In the genomic region with DNA sequence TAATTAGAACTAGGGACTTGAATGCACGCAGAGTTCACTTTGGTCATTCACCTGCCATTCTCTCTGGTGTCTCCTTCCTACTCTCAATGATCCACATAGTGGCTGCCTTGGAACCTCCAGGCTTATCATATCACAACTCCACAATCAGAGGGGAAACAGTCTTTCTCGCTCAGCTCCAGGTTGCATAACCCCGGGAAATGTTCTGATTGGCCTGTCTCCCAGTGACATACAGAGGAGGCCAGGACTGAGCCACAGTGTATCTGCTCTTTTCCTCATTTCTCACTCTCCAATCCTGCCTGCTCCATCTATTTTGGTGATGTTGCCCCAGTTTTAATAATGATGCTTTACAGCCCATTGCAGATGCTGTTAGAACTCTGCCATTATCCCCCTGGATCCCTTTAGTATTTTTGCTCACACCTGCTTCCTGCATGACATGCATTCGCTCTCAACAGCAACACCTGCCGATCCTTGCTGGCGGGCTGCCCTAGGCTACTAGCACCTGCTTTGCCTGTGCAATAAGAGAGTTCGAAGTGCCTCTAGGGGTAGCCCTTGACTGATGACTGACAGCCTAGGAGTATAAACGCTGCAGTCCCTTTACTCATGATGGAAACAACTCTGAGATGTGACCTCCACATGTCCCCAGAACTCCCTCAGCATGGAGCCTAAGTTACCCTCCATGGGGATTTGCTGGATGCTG, we compare ENCODE assay signal across 19 cellular contexts.
A peak's percentile ranks its signal among the peaks of the same experiment; 100 is the strongest.
DNase-seq lines count a peak whose midpoint lies in the region; ATAC-seq and TF ChIP-seq lines count a peak whose summit lies in the region.
"Had no signal": no experiment of that assay in that cellular context is flagged by ENCODE, and none has a peak within 500 bp of the region (broad histone marks: within the 10 kb centered on the region; RNA-seq: fewer than 3 reads in every experiment).

No MANE protein-coding gene starts in this region.

- no peak for TF ChIP-seq EP300 in gastroesophageal sphincter (IDR thresholded peaks at IDR 0.05)

- no peak overlapping the region for H3K27ac Mint-ChIP-seq in activated CD4-positive, alpha-beta memory T cell treated with anti-CD3 and anti-CD28 coated beads, Interleukin-2, amount 10 ng/mL, durations not matched to agents 7 days and 5 days

- no peak for ATAC-seq in gastroesophageal sphincter

- no peaks in the 10 kb centered on the region for H3K9me3 Mint-ChIP-seq in activated CD4-positive, alpha-beta memory T cell treated with anti-CD3 and anti-CD28 coated beads, Interleukin-2, amount 10 ng/mL, durations not matched to agents 7 days and 5 days

- no peaks in the 10 kb centered on the region for H3K36me3 Mint-ChIP-seq in activated CD4-positive, alpha-beta memory T cell treated with anti-CD3 and anti-CD28 coated beads, Interleukin-2, amount 10 ng/mL, durations not matched to agents 7 days and 5 days (ENCODE audit: low read depth)

- peaks cover 12% of the 10 kb centered on the region for H3K27me3 Mint-ChIP-seq in activated CD4-positive, alpha-beta memory T cell treated with anti-CD3 and anti-CD28 coated beads, Interleukin-2, amount 10 ng/mL, durations not matched to agents 7 days and 5 days

- WGBS in gastroesophageal sphincter (ENCODE audit: low coverage in 1 of 2), 2 donors: 87 to 94% methylated on average over 3 to 7 of the region's 8 CpGs

- H3K4me1 Mint-ChIP-seq in activated CD4-positive, alpha-beta memory T cell treated with anti-CD3 and anti-CD28 coated beads, Interleukin-2, amount 10 ng/mL, durations not matched to agents 7 days and 5 days: no peaks in the 10 kb centered on the region

- no peaks in the 10 kb centered on the region for H3K4me1 ChIP-seq in BE2C
- no peaks in the 10 kb centered on the region for H3K4me1 ChIP-seq in gastroesophageal sphincter
- H3K4me1 ChIP-seq: BLaER1 treated with 17β-estradiol and CSF1 and Interleukin-3, amounts not matched to agents 10 nM and 100 nM; thyroid gland had no signal

- H3K27me3 ChIP-seq in BE2C (no peaks in the 10 kb centered on the region), gastroesophageal sphincter (no peaks in the 10 kb centered on the region)
- H3K27me3 ChIP-seq: BLaER1 treated with 17β-estradiol and CSF1 and Interleukin-3, amounts not matched to agents 10 nM and 100 nM; thyroid gland had no signal

- CTCF ChIA-PET in activated CD4-positive, alpha-beta memory T cell treated with anti-CD3 and anti-CD28 coated beads, Interleukin-2, amount 10 ng/mL, durations not matched to agents 7 days and 5 days (lab: Charles Lee): no interaction called here

- H3K27ac ChIP-seq in gastroesophageal sphincter: no peak overlapping the region
- H3K27ac ChIP-seq: 22Rv1; BLaER1 treated with 17β-estradiol and CSF1 and Interleukin-3, amounts not matched to agents 10 nM and 100 nM; KMS-11; thyroid gland had no signal

- no peak overlapping the region for H3K4me3 Mint-ChIP-seq in activated CD4-positive, alpha-beta memory T cell treated with anti-CD3 and anti-CD28 coated beads, Interleukin-2, amount 10 ng/mL, durations not matched to agents 7 days and 5 days

- H3K4me3 ChIP-seq in BE2C (ENCODE audit: low read depth, low read length) (no peak overlapping the region), foreskin fibroblast (ENCODE audit: low read depth in 1 of 2, low read length in 2 of 2) (no peak overlapping the region), gastroesophageal sphincter (no peak overlapping the region)
- H3K4me3 ChIP-seq: BLaER1 treated with 17β-estradiol and CSF1 and Interleukin-3, amounts not matched to agents 10 nM and 100 nM; thyroid gland had no signal

- POLR2A ChIA-PET in activated CD4-positive, alpha-beta memory T cell treated with anti-CD3 and anti-CD28 coated beads, Interleukin-2, amount 10 ng/mL, durations not matched to agents 7 days and 5 days (lab: Charles Lee): no interaction called here

- H3K9me3 ChIP-seq in BE2C (no peaks in the 10 kb centered on the region), gastroesophageal sphincter (no peaks in the 10 kb centered on the region)
- H3K9me3 ChIP-seq: BLaER1 treated with 17β-estradiol and CSF1 and Interleukin-3, amounts not matched to agents 10 nM and 100 nM; thyroid gland had no signal

- H3K36me3 ChIP-seq in BE2C: no peaks in the 10 kb centered on the region
- no peaks in the 10 kb centered on the region for H3K36me3 ChIP-seq in gastroesophageal sphincter
- H3K36me3 ChIP-seq: BLaER1 treated with 17β-estradiol and CSF1 and Interleukin-3, amounts not matched to agents 10 nM and 100 nM; thyroid gland had no signal

- DNase-seq in BE2C (peak; percentile 8), NCI-H128 (lab: John Stamatoyannopoulos, UW; ENCODE audit: unreplicated experiment) (peak; percentile 76), NCI-H2171 (lab: John Stamatoyannopoulos, UW) (peak; percentile 48), SHP77 treated with DMSO at 0.1 percent for 48 hours (lab: John Stamatoyannopoulos, UW) (peak; percentile 87), foreskin fibroblast (no peak)
- DNase-seq in activated CD4-positive, alpha-beta memory T cell treated with anti-CD3 and anti-CD28 coated beads, Interleukin-2, amount 10 ng/mL, durations not matched to agents 7 days and 5 days: no peak
- DNase-seq in activated naive CD4-positive, alpha-beta T cell treated with anti-CD3 and anti-CD28 coated beads, Interleukin-2, amount 50 U/mL, for 16 hours: no peak
- DNase-seq: activated CD4-positive, alpha-beta T cell treated with anti-CD3 and anti-CD28 coated beads for 4 hours; activated CD8-positive, alpha-beta memory T cell treated with anti-CD3 and anti-CD28 coated beads, Interleukin-2, amount 50 U/mL, for 4 hours; activated gamma-delta T cell; DND-41; HCEC 1CT; stimulated activated CD4-positive, alpha-beta T cell treated with anti-CD3 and anti-CD28 coated beads, Interleukin-12 subunit alpha, Interleukin-12 subunit beta, amount 100 ng/mL, for 4 hours; T1000; thyroid gland had no signal

- TF ChIP-seq POLR2A in gastroesophageal sphincter (IDR thresholded peaks at IDR 0.05): no peak

- TF ChIP-seq CTCF in BE2C (IDR thresholded peaks at IDR 0.05; ENCODE audit: low read depth, low read length) (no peak), foreskin fibroblast (IDR thresholded peaks at IDR 0.05; ENCODE audit: low read depth, low read length) (no peak), gastroesophageal sphincter (IDR thresholded peaks at IDR 0.05) (no peak)

Comparison
In these comparisons a context has a peak if more than half of its experiments do, and no peak if none do; other contexts are left out.
1. DNase-seq: peak in BE2C (single experiment), NCI-H128 (single experiment), NCI-H2171 (single experiment) and SHP77 treated with DMSO at 0.1 percent for 48 hours (single experiment); none in activated CD4-positive, alpha-beta memory T cell treated with anti-CD3 and anti-CD28 coated beads, Interleukin-2, amount 10 ng/mL, durations not matched to agents 7 days and 5 days (single experiment), foreskin fibroblast (0 of 2) and activated naive CD4-positive, alpha-beta T cell treated with anti-CD3 and anti-CD28 coated beads, Interleukin-2, amount 50 U/mL, for 16 hours (single experiment).